In the genomic region with DNA sequence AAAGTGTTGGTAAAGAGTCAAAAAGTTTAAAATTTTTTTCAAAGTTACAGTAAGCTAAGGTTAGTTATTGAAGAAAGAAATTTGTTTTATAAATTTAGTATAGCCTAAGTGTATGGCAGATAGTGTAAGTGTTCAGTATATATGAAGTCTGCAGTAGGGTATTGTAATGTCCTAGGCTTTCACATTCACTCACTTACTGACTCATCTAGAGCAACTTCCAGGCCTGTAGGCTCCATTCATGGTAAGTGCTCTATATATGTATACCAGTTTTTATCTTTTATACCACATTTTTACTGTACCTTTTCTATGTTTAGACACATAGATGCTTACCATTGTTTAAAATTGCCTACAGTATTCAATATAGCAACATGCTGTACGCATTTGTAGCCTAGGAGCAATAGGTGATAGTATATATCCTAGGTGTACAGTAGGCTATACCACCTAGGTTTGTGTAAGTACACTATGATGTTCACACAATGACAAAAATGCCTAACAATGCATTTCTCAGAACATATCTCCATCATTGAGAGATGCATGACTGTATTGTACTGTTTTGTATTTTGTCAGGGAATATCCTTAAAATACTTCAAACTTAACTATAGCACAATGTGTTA, we compare ENCODE assay signal across 13 cellular contexts.
A peak's percentile ranks its signal among the peaks of the same experiment; 100 is the strongest.
DNase-seq lines count a peak whose midpoint lies in the region; ATAC-seq lines count a peak whose summit lies in the region.
"Had no signal": no experiment of that assay in that cellular context is flagged by ENCODE, and none has a peak within 500 bp of the region (broad histone marks: within the 10 kb centered on the region; RNA-seq: fewer than 3 reads in every experiment).

No MANE protein-coding gene starts in this region.

- ATAC-seq in GM18907 (IDR thresholded peaks at IDR 0.05; ENCODE audit: unreplicated experiment): peak; percentile 63
- peak; percentile 52 for ATAC-seq in HG02840 (IDR thresholded peaks at IDR 0.05; ENCODE audit: low FRiP score, unreplicated experiment)
- ATAC-seq in HG03575 (IDR thresholded peaks at IDR 0.05; ENCODE audit: extremely low read depth, insufficient number of reproducible peaks, low FRiP score, unreplicated experiment): peak; percentile 95
- no peak for ATAC-seq in GM21381 (IDR thresholded peaks at IDR 0.05; ENCODE audit: unreplicated experiment)

- peak; percentile 15 for DNase-seq in ELR (ENCODE audit: low read depth)
- no peak for DNase-seq in hippocampal formation (lab: John Stamatoyannopoulos, UW)
- no peak for DNase-seq in NCI-H1436 treated with DMSO at 0.1 percent for 48 hours (lab: John Stamatoyannopoulos, UW)
- DNase-seq in middle frontal gyrus (ENCODE audit: extremely low spot score, low spot score): no peak
- DNase-seq: activated T-cell treated with anti-CD3 and anti-CD28 coated beads, Interleukin-2, amount 50 U/mL, for 48 hours; colonic mucosa; GDM1; MM.1S; SIG-M5 had no signal
